In the genomic region with DNA sequence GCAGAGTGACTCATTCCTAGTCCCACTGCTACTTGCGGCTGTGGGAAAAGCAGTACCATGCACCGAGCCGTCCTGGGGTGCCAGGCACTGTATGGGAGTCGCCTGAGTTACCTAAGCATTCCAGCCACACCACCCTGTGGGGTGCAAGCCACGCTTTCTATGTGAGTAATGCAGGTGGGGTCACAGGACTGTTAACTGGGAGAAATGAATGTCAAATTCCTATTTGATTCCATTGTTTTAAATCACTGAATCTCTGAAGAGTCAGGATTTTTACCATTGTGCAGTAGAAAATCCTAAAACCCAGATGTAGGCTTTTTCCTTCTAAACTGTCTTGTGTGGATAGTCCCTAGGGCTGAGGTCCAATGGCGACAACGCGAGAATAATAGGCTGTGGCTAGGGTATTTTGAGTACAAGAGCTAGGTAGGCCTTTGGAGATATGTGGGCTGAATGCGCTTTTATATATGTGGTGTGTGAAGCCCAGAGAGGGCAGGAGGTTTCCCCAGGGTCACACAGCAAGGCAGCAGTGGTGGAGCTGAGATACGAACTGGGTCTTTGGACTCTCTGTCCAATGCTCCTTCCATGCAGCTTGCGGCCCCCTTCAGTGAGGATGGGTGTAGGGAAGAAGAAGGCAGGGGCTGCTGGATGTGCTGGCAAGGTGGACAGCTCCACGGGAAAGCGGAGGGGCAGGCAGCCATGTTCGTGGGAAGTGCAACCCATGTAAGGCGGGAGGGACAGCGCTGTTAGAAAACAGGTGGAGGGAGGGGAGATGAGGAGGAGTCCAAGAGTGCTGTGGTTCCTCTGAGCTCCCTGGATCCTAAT, we compare ENCODE assay signal across 14 cellular contexts.
DNase-seq lines count a peak whose midpoint lies in the region; ATAC-seq and TF ChIP-seq lines count a peak whose summit lies in the region.
"Had no signal": no experiment of that assay in that cellular context is flagged by ENCODE, and none has a peak within 500 bp of the region (broad histone marks: within the 10 kb centered on the region; RNA-seq: fewer than 3 reads in every experiment).

No MANE protein-coding gene starts in this region.

- peaks cover 10% of the 10 kb centered on the region for H3K4me1 ChIP-seq in RWPE2 (ENCODE audit: insufficient read depth, poor library complexity, severe bottlenecking)

- TF ChIP-seq CTCF in RWPE2 (IDR thresholded peaks at IDR 0.05; ENCODE audit: poor library complexity, severe bottlenecking) (no peak), fibroblast of pulmonary artery (IDR thresholded peaks at IDR 0.05; ENCODE audit: low read length, missing control alignments) (no peak)

- no peaks in the 10 kb centered on the region for H3K9me3 ChIP-seq in RWPE2 (ENCODE audit: severe bottlenecking)

- DNase-seq in H4 (ENCODE audit: low spot score) = peak; percentile 19
- DNase-seq in RWPE2 (ENCODE audit: low spot score) = no peak
- DNase-seq in fibroblast of pulmonary artery (ENCODE audit: low read depth) = peak; percentile 42
- peak; percentile 32 for DNase-seq in non-pigmented ciliary epithelial cell (ENCODE audit: low read depth)
- DNase-seq in AG20443 (ENCODE audit: low spot score) = no peak
- no peak for DNase-seq in 8988T
- no peak for DNase-seq in activated T-cell treated with anti-CD3 and anti-CD28 coated beads for 4 hours
- DNase-seq in stimulated activated CD4-positive, alpha-beta T cell treated with anti-CD3 and anti-CD28 coated beads, Interleukin-15, amount 100 ng/mL, for 24 hours = no peak
- DNase-seq: Kasumi-1, NCI-H187, NCI-H774, occipital lobe, T-helper 9 cell had no signal

- H3K4me3 ChIP-seq in RWPE2 (ENCODE audit: severe bottlenecking) = no peak overlapping the region
- no peak overlapping the region for H3K4me3 ChIP-seq in fibroblast of pulmonary artery (replicated peaks; ENCODE audit: low read depth, low read length)
- H3K4me3 ChIP-seq: smooth muscle cell had no signal

- H3K27me3 ChIP-seq in RWPE2 (ENCODE audit: insufficient read depth, poor library complexity, severe bottlenecking) = no peaks in the 10 kb centered on the region

- H3K36me3 ChIP-seq in RWPE2 (ENCODE audit: low read depth) = no peaks in the 10 kb centered on the region

- no peak overlapping the region for H3K27ac ChIP-seq in RWPE2 (ENCODE audit: poor library complexity, severe bottlenecking)

- ATAC-seq in RWPE2 (ENCODE audit: low read depth) = peak; percentile 74

Comparison
In these comparisons a context has a peak if more than half of its experiments do, and no peak if none do; other contexts are left out.
1. DNase-seq: peak in H4 (single experiment), fibroblast of pulmonary artery (single experiment) and non-pigmented ciliary epithelial cell (single experiment); none in RWPE2 (single experiment), AG20443 (single experiment), 8988T (single experiment), activated T-cell treated with anti-CD3 and anti-CD28 coated beads for 4 hours (single experiment) and stimulated activated CD4-positive, alpha-beta T cell treated with anti-CD3 and anti-CD28 coated beads, Interleukin-15, amount 100 ng/mL, for 24 hours (single experiment).